Comparison of ENCODE assay signal across 1 cellular context in genomic region chr15:92617197-92618037, GRCh38.
A peak's percentile ranks its signal among the peaks of the same experiment; 100 is the strongest.
TF ChIP-seq lines count a peak whose summit lies in the region.

No MANE protein-coding gene starts in this region.

TF ChIP-seq in HepG2, 621 proteins besides CTCF, POLR2A, EP300 and RAD21 (continued from another document and continues in another):
- TF ChIP-seq ARID5B (CRISPR knock-in tag; IDR thresholded peaks at IDR 0.05): peak; percentile 88
- TF ChIP-seq ZBTB7B (CRISPR knock-in tag; IDR thresholded peaks at IDR 0.05): peak; percentile 76
- peak; percentile 85 for TF ChIP-seq FOXA3 (CRISPR knock-in tag; IDR thresholded peaks at IDR 0.05)
- TF ChIP-seq AGO2 (optimal IDR thresholded peaks at IDR 0.05; ENCODE audit: low read depth, low read length): no peak
- 0 out of 2 replicates have a peak, but pooled peaks have one; percentile 47 for TF ChIP-seq RFXAP (CRISPR knock-in tag; IDR thresholded peaks at IDR 0.05; ENCODE audit: borderline replicate concordance)
- 0 out of 2 replicates have a peak, but pooled peaks have one; percentile 16 for TF ChIP-seq RERE (CRISPR knock-in tag; IDR thresholded peaks at IDR 0.05; ENCODE audit: low read depth)
- no peak for TF ChIP-seq FOXO4 (CRISPR knock-in tag; conservative IDR thresholded peaks at IDR 0.05)
- TF ChIP-seq JUN (CRISPR knock-in tag; IDR thresholded peaks at IDR 0.05): peak; percentile 69; the same call in 1 of the 2 replicates
- TF ChIP-seq ZNF530 (CRISPR knock-in tag; IDR thresholded peaks at IDR 0.05; ENCODE audit: low read depth): no peak
- peak; percentile 97 for TF ChIP-seq FOSL2 (CRISPR knock-in tag; IDR thresholded peaks at IDR 0.05)
- TF ChIP-seq TEAD3 (CRISPR knock-in tag; optimal IDR thresholded peaks at IDR 0.05; ENCODE audit: borderline replicate concordance): peak; percentile 29
- 0 out of 2 replicates have a peak, but pooled peaks have one; percentile 31 for TF ChIP-seq FOXK1 (CRISPR knock-in tag; IDR thresholded peaks at IDR 0.05; ENCODE audit: borderline replicate concordance, low read depth)
- peak; percentile 16 to 79; a peak in 2 of 4 replicates for TF ChIP-seq NR2F1 (CRISPR knock-in tag; IDR thresholded peaks at IDR 0.05)
- TF ChIP-seq ZNF292 (CRISPR knock-in tag; IDR thresholded peaks at IDR 0.05; ENCODE audit: borderline replicate concordance, low read depth): peak; percentile 82; the same call in 1 of the 2 replicates
- 0 out of 2 replicates have a peak, but pooled peaks have one; percentile 10 for TF ChIP-seq KLF6 (CRISPR knock-in tag; IDR thresholded peaks at IDR 0.05)
- peak; percentile 41 for TF ChIP-seq TBL1XR1 (IDR thresholded peaks at IDR 0.05; ENCODE audit: borderline replicate concordance, low read length, partially characterized antibody)
- no peak for TF ChIP-seq RFXANK (CRISPR knock-in tag; IDR thresholded peaks at IDR 0.05)
- TF ChIP-seq TCF7 (IDR thresholded peaks at IDR 0.05; ENCODE audit: low read depth): peak; percentile 4; the same call in 1 of the 2 replicates
- no peak for TF ChIP-seq ZFP37 (CRISPR knock-in tag; IDR thresholded peaks at IDR 0.05; ENCODE audit: borderline replicate concordance)
- 0 out of 2 replicates have a peak, but pooled peaks have one; percentile 38 for TF ChIP-seq ZNF615 (CRISPR knock-in tag; IDR thresholded peaks at IDR 0.05; ENCODE audit: borderline replicate concordance)
- TF ChIP-seq ZNF589 (CRISPR knock-in tag; conservative IDR thresholded peaks at IDR 0.05): 0 out of 2 replicates have a peak, but pooled peaks have one; percentile 45
- TF ChIP-seq ZNF451 (CRISPR knock-in tag; IDR thresholded peaks at IDR 0.05): 0 out of 2 replicates have a peak, but pooled peaks have one; percentile 30
- TF ChIP-seq SPEN (CRISPR knock-in tag; IDR thresholded peaks at IDR 0.05; ENCODE audit: low read depth): peak; percentile 33; the same call in 1 of the 2 replicates
- TF ChIP-seq MYPOP (CRISPR knock-in tag; IDR thresholded peaks at IDR 0.05): no peak
- no peak for TF ChIP-seq SNAPC4 (CRISPR knock-in tag; IDR thresholded peaks at IDR 0.05)
- no peak for TF ChIP-seq ATF5 (CRISPR knock-in tag; IDR thresholded peaks at IDR 0.05; ENCODE audit: low read depth)
- peak; percentile 66 for TF ChIP-seq SAP130 (CRISPR knock-in tag; IDR thresholded peaks at IDR 0.05; ENCODE audit: low read depth)
- 0 out of 2 replicates have a peak, but pooled peaks have one; percentile 37 for TF ChIP-seq POGZ (CRISPR knock-in tag; IDR thresholded peaks at IDR 0.05)
- peak; percentile 79 for TF ChIP-seq RBM39 (IDR thresholded peaks at IDR 0.05; ENCODE audit: low read depth, low read length, poor library complexity, severe bottlenecking)
- TF ChIP-seq ERF (CRISPR knock-in tag; IDR thresholded peaks at IDR 0.05): peak; percentile 57
- no peak for TF ChIP-seq MED8 (CRISPR knock-in tag; IDR thresholded peaks at IDR 0.05; ENCODE audit: insufficient replicate concordance)
- 0 out of 2 replicates have a peak, but pooled peaks have one; percentile 15 for TF ChIP-seq TFE3 (CRISPR knock-in tag; IDR thresholded peaks at IDR 0.05)
- peak; percentile 51; the same call in 1 of the 2 replicates for TF ChIP-seq BHLHE40 (IDR thresholded peaks at IDR 0.05; ENCODE audit: low read length)
- TF ChIP-seq ZNF232 (CRISPR knock-in tag; IDR thresholded peaks at IDR 0.05; ENCODE audit: borderline replicate concordance): peak; percentile 59; the same call in 1 of the 2 replicates
- no peak for TF ChIP-seq PBX2 (CRISPR knock-in tag; IDR thresholded peaks at IDR 0.05)
- no peak for TF ChIP-seq LBX2 (CRISPR knock-in tag; IDR thresholded peaks at IDR 0.05; ENCODE audit: borderline replicate concordance)
- TF ChIP-seq HMG20A (CRISPR knock-in tag; IDR thresholded peaks at IDR 0.05; ENCODE audit: borderline replicate concordance): peak; percentile 67; the same call in 1 of the 2 replicates
- peak; percentile 42 for TF ChIP-seq ZNF883 (CRISPR knock-in tag; IDR thresholded peaks at IDR 0.05; ENCODE audit: not compliant biosample characterization)
